In genomic region chr19:34733826-34734600, GRCh38 we compare ENCODE assay signal across 8 cellular contexts. TPM values are rescaled to one million over a fixed set of nuclear protein-coding genes. Genes with fewer than 3 reads are reported as not detected.
DNase-seq lines count a peak whose midpoint lies in the region; ATAC-seq and TF ChIP-seq lines count a peak whose summit lies in the region.

Gene ZNF181, plus strand, starts transcription at chr19:34734243. Its CDS starts 795 bp downstream, at chr19:34735038.

- H3K9me3 Mint-ChIP-seq in type B pancreatic cell, result no peaks in the 10 kb centered on the region

- WGBS in heart left ventricle, 4 donors, result 0 to 1% (median 0%) methylated on average over 20 to 69 of the region's 69 CpGs

- no peaks in the 10 kb centered on the region for H3K9me2 ChIP-seq in SU-DHL-6 (replicated peaks; ENCODE audit: insufficient read depth, low read length)

- H3K79me2 ChIP-seq in SU-DHL-6 (ENCODE audit: insufficient read depth, low read length), result no peaks in the 10 kb centered on the region

- H3K27ac ChIP-seq in SU-DHL-6 (ENCODE audit: low read depth, low read length) (peak within 1 kb of the TSS; percentile 69), heart left ventricle (peak within 1 kb of the TSS; percentile 94 to 99 (median 98))

- H3K4me3 Mint-ChIP-seq in type B pancreatic cell, result peak within 1 kb of the TSS; percentile 100

- H3K36me3 ChIP-seq in SU-DHL-6 (ENCODE audit: low read length) (peaks cover 3% of the 10 kb centered on the region; the same call in 1 of the 2 replicates), adipocyte (ENCODE audit: control insufficient read depth, insufficient read depth, low read length, severe bottlenecking) (peaks cover 35% of the 10 kb centered on the region), heart left ventricle (peaks cover 0 to 37% (median 28%) of the 10 kb centered on the region in 9 donors)

- H3K4me3 ChIP-seq in GM12864 (ENCODE audit: low read depth, low read length), result peak within 1 kb of the TSS; percentile 65
- peak within 1 kb of the TSS; percentile 67 for H3K4me3 ChIP-seq in SU-DHL-6 (ENCODE audit: insufficient read depth, low read length, poor library complexity, severe bottlenecking)
- peak within 1 kb of the TSS; percentile 100 for H3K4me3 ChIP-seq in adipocyte (ENCODE audit: low read length)
- peak within 1 kb of the TSS; percentile 66 to 96 (median 84) for H3K4me3 ChIP-seq in heart left ventricle

- H3K4me2 ChIP-seq in SU-DHL-6 (ENCODE audit: low read depth, low read length, poor library complexity, severe bottlenecking), result peak within 1 kb of the TSS; percentile 74

- H2AFZ ChIP-seq in SU-DHL-6 (ENCODE audit: low read depth, low read length, severe bottlenecking), result peak within 1 kb of the TSS; percentile 96

- H3K9me3 ChIP-seq in SU-DHL-6 (ENCODE audit: insufficient read depth, low read length) (no peaks in the 10 kb centered on the region), adipocyte (ENCODE audit: control insufficient read depth, low read length) (peaks cover 25% of the 10 kb centered on the region), heart left ventricle (peaks cover 0 to 35% (median 7%) of the 10 kb centered on the region in 12 donors)

- no peaks in the 10 kb centered on the region for H3K27me3 Mint-ChIP-seq in type B pancreatic cell

- ATAC-seq in HG02678 (IDR thresholded peaks at IDR 0.05; ENCODE audit: unreplicated experiment), result peak; percentile 83
- ATAC-seq in heart left ventricle, result peak; percentile 93 to 96 (median 94)

- H3F3A ChIP-seq in SU-DHL-6 (ENCODE audit: insufficient read depth), result no peaks in the 10 kb centered on the region

- peak in 1 of 2 donors; percentile 61 for TF ChIP-seq POLR2A in heart left ventricle (IDR thresholded peaks at IDR 0.05)

- peak within 1 kb of the TSS; percentile 96 for H3K27ac Mint-ChIP-seq in type B pancreatic cell

- H3K4me1 Mint-ChIP-seq in type B pancreatic cell (ENCODE audit: unreplicated experiment), result peaks cover 19% of the 10 kb centered on the region

- DNase-seq in GM12864 (ENCODE audit: low read depth) (peak; percentile 71), NCI-H1105 treated with DMSO at 0.1 percent for 48 hours (lab: John Stamatoyannopoulos, UW) (peak; percentile 88), adipocyte (ENCODE audit: low read depth) (peak; percentile 95), heart left ventricle (peak; percentile 92 to 94 (median 92)), posterior cingulate gyrus (peak; percentile 79 to 98 (median 89)), type B pancreatic cell (ENCODE audit: extremely low spot score, unreplicated experiment) (peak; percentile 82)

- H3K4me1 ChIP-seq in adipocyte (ENCODE audit: control insufficient read depth, insufficient read depth, low read length), result peaks cover 14% of the 10 kb centered on the region
- peaks cover 4 to 31% (median 25%) of the 10 kb centered on the region in 12 donors for H3K4me1 ChIP-seq in heart left ventricle

- H4K20me1 ChIP-seq in SU-DHL-6 (ENCODE audit: low read depth, low read length), result no peaks in the 10 kb centered on the region

- intact Hi-C loops in heart left ventricle (cut with DNase I) (loop anchor here in 9 of 10 donors (1.0 to 10.0 kb wide), 8 partner anchors 38 to 192 kb away; partner anchors contain the start of genes SCGB2B2 (in 7 of the 9), ZNF302 (in 7 of the 9), ZNF30 (in 4 of the 9) and ZNF599 (in 4 of the 9)), posterior cingulate gyrus (cut with DNase I) (loop anchor here (1.0 to 5.0 kb wide), 2 partner anchors 38 to 57 kb away; partner anchors contain the start of genes SCGB2B2, ZNF302 and ZNF599)

- H3K36me3 Mint-ChIP-seq in type B pancreatic cell, result peaks cover 15% of the 10 kb centered on the region

- TF ChIP-seq CTCF in GM12864 (IDR thresholded peaks at IDR 0.05; ENCODE audit: low read depth, low read length, missing control alignments), result no peak
- TF ChIP-seq CTCF in SU-DHL-6 (IDR thresholded peaks at IDR 0.05; ENCODE audit: insufficient read depth, low read length, poor library complexity, severe bottlenecking), result no peak
- TF ChIP-seq CTCF in heart left ventricle (IDR thresholded peaks at IDR 0.05), result peak in 5 of 12 donors; percentile 7 to 13 (median 11)
- no peak for TF ChIP-seq CTCF in type B pancreatic cell (conservative IDR thresholded peaks at IDR 0.05)

- H3K9ac ChIP-seq in SU-DHL-6 (ENCODE audit: low read length) (peak within 1 kb of the TSS; percentile 83), adipocyte (ENCODE audit: low read length) (peak within 1 kb of the TSS; percentile 97)

- H3K27me3 ChIP-seq in SU-DHL-6 (ENCODE audit: low read length) (no peaks in the 10 kb centered on the region), adipocyte (replicated peaks; ENCODE audit: control insufficient read depth, insufficient read depth, low read length) (no peaks in the 10 kb centered on the region), heart left ventricle (no peaks in the 10 kb centered on the region)

RNA-seq across cellular contexts. Expression of gene ZNF181, which starts in this region (rescaled TPM):
- total RNA-seq in heart left ventricle (10 to 100 TPM; 14.4 to 46.6 (median 18.8) TPM), type B pancreatic cell (ENCODE audit: low replicate concordance) (6.5 and 8.5 TPM in 2 replicates)
- polyA plus RNA-seq in heart left ventricle, result 10 to 100 TPM in 1 of 2 donors, 1 to 10 TPM in 1; 8.6 to 15.6 TPM

Comparison
In these comparisons a context has a peak if more than half of its experiments do, and no peak if none do; other contexts are left out.
1. Peak in every context shown above with its lines: DNase-seq, ATAC-seq, H3K4me3 ChIP-seq and H3K27ac ChIP-seq.